ENCODE assay signal across 21 cellular contexts in genomic region chr13:56720841-56721240, GRCh38.
"Had no signal": no experiment of that assay in that cellular context is flagged by ENCODE, and none has a peak within 500 bp of the region (broad histone marks: within the 10 kb centered on the region; RNA-seq: fewer than 3 reads in every experiment).

No MANE protein-coding gene starts in this region.

- H3K36me3 Mint-ChIP-seq: neural progenitor cell had no signal

- H3K4me3 ChIP-seq: coronary artery, gastrocnemius medialis, heart right ventricle, neural progenitor cell, ovary, right atrium auricular region, sigmoid colon, skin epidermis, stomach, thoracic aorta, transverse colon had no signal

- H2AFZ ChIP-seq: neural progenitor cell had no signal

- H3K4me3 Mint-ChIP-seq: endodermal cell; natural killer cell treated with Interleukin-12 subunit alpha and Interleukin-12 subunit beta and Interleukin-15 and Interleukin-18, amount 100 ng/mL, for 72 hours; neural progenitor cell had no signal

- DNase-seq: effector CD4-positive, alpha-beta T cell; endodermal cell; gastrocnemius medialis; heart right ventricle; hypothalamus; kidney glomerular epithelial cell; midbrain; nucleus accumbens; ovary; sigmoid colon; stimulated activated CD4-positive, alpha-beta T cell treated with anti-CD3 and anti-CD28 coated beads, Interleukin-12 subunit alpha, Interleukin-12 subunit beta, amount 100 ng/mL, for 4 hours; stimulated activated naive CD4-positive, alpha-beta T cell; stomach; substantia nigra; transverse colon had no signal

- H3K36me3 ChIP-seq: gastrocnemius medialis, heart right ventricle, neural progenitor cell, ovary, right atrium auricular region, sigmoid colon, stomach, thoracic aorta, transverse colon had no signal

- H3K4me1 ChIP-seq: gastrocnemius medialis, heart right ventricle, neural progenitor cell, right atrium auricular region, sigmoid colon, stomach, transverse colon had no signal

- H3K4me1 Mint-ChIP-seq: neural progenitor cell had no signal

- H3K4me2 ChIP-seq: neural progenitor cell had no signal

- H3K9ac ChIP-seq: neural progenitor cell had no signal

- H3K27me3 ChIP-seq: gastrocnemius medialis, heart right ventricle, neural progenitor cell, ovary, right atrium auricular region, sigmoid colon, stomach, transverse colon had no signal

- H3K9me3 Mint-ChIP-seq: endodermal cell, neural progenitor cell had no signal

- H3K9me3 ChIP-seq: gastrocnemius medialis, ovary, right atrium auricular region, sigmoid colon, stomach, thoracic aorta, transverse colon had no signal

- ATAC-seq: gastrocnemius medialis; heart right ventricle; natural killer cell treated with Interleukin-12 subunit alpha and Interleukin-12 subunit beta and Interleukin-15 and Interleukin-18, amount 100 ng/mL, for 72 hours had no signal

- H3K27ac ChIP-seq: coronary artery, gastrocnemius medialis, heart right ventricle, neural progenitor cell, ovary, right atrium auricular region, sigmoid colon, skin epidermis, stomach, thoracic aorta, transverse colon had no signal

- H3K27me3 Mint-ChIP-seq: natural killer cell treated with Interleukin-12 subunit alpha and Interleukin-12 subunit beta and Interleukin-15 and Interleukin-18, amount 100 ng/mL, for 72 hours had no signal

- H3K27ac Mint-ChIP-seq: endodermal cell; natural killer cell treated with Interleukin-12 subunit alpha and Interleukin-12 subunit beta and Interleukin-15 and Interleukin-18, amount 100 ng/mL, for 72 hours; neural progenitor cell had no signal
